In the genomic region with DNA sequence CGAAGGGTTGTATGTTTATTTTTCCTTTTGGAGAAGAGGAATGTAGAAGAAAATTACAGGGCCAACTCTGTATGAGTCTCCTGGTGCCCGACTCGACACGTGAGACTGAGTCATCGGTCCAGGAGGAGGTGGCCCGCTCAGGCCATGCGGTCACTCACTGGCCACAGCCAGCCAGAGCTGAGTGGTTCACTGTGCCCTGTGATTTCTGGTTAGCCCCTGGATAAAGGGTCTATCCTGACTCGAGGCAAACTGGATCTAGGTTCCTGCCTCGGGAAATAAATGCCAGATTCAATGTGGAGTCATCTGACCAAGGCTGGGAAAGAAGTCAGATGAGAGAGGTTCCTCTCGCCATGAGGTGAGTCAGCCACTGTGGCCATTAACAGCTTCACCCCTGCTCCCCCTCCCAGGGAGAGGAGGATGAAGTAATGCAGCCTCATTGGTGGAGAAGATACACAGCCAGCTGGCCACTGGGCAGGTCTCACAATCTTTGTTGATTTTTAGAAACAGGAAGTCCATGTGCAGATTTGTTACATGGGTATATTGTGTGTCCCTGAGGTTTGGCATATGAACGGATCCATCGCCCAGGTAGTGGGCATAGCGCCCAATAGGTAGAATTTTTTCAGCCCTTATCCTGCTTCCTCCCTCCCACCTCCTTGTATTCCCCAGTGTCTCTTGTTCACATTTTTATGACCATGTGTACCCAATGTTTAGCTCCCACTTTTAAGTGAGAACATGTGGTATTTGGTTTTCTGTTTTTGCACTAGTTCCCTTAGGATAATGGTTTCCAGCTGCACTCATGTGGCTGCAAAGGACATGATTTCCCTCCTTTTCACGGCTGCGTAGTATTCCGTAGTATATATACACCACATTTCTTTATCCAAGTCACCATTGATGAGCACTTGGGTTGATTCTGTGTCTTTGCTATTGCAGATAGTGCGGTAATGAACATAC, we compare ENCODE assay signal across 8 cellular contexts. TPM values are rescaled to one million over a fixed set of nuclear protein-coding genes. Genes with fewer than 3 reads are reported as not detected.
DNase-seq lines count a peak whose midpoint lies in the region; ATAC-seq and TF ChIP-seq lines count a peak whose summit lies in the region.

No MANE protein-coding gene starts in this region.

- H3K4me3 ChIP-seq in fibroblast of pulmonary artery (replicated peaks; ENCODE audit: low read depth, low read length) = no peak overlapping the region
- no peak overlapping the region for H3K4me3 ChIP-seq in psoas muscle

- WGBS in psoas muscle, 3 donors = 49 to 70% (median 50%) methylated on average over 17 of the region's 17 CpGs

- intact Hi-C loops in psoas muscle (cut with DNase I) = no loop called here

- no peaks in the 10 kb centered on the region for H3K27me3 ChIP-seq in psoas muscle (ENCODE audit: insufficient read depth in 3 of 3, low read length in 2 of 3)

- H3K9me3 ChIP-seq in psoas muscle = no peaks in the 10 kb centered on the region

- ATAC-seq in psoas muscle (peak; percentile 91 to 92 (median 92)), left lobe of liver (no peak), HG02610 (IDR thresholded peaks at IDR 0.05; ENCODE audit: unreplicated experiment) (no peak)

- peak overlapping the region; percentile 83 for H3K27ac ChIP-seq in psoas muscle

- DNase-seq in Daoy (ENCODE audit: low read depth) (peak; percentile 99), SIG-M5 (lab: John Stamatoyannopoulos, UW) (peak; percentile 29), fibroblast of pulmonary artery (ENCODE audit: low read depth) (peak; percentile 95), psoas muscle (peak; percentile 84 to 89), SK-N-DZ (ENCODE audit: low spot score) (no peak), left lobe of liver (ENCODE audit: low spot score) (no peak)
- no peak for DNase-seq in stimulated activated CD4-positive, alpha-beta T cell treated with anti-CD3 and anti-CD28 coated beads, Interleukin-2, amount 100 ng/mL, for 24 hours

- TF ChIP-seq CTCF in fibroblast of pulmonary artery (IDR thresholded peaks at IDR 0.05; ENCODE audit: low read length, missing control alignments) (no peak), psoas muscle (IDR thresholded peaks at IDR 0.05) (no peak)

- H3K36me3 ChIP-seq in psoas muscle (ENCODE audit: insufficient read depth in 1 of 2, low read depth in 1 of 2) = peaks cover 0 to 3% of the 10 kb centered on the region in 2 donors

- peaks cover 7% of the 10 kb centered on the region for H3K4me1 ChIP-seq in psoas muscle

RNA-seq across cellular contexts. Expression of a gene that starts 21.7 kb away (rescaled TPM):
- total RNA-seq in Daoy (2014; rRNA removed; shearing (Covaris generic)) = 11.4 and 21.3 TPM in 2 replicates
- total RNA-seq in psoas muscle (10 to 100 TPM; 24.2 to 40.5 (median 28.8) TPM), left lobe of liver (21.8 TPM)
- 10 to 100 TPM; 14.0 to 23.7 (median 20.6) TPM for polyA plus RNA-seq in psoas muscle
- polyA plus RNA-seq in SK-N-DZ (2014; cell fraction: cytosol; rRNA removed) = 29.6 and 34.0 TPM in 2 replicates
- polyA plus RNA-seq in SK-N-DZ (2014; cell fraction: nucleus; rRNA removed) = 62.2 and 84.2 TPM in 2 replicates

RNA-seq across cellular contexts. Expression of a gene that starts 40.7 kb away (rescaled TPM):
- 1.0 TPM in 1 of 2 replicates, not detected in the other for total RNA-seq in Daoy (2014; rRNA removed; shearing (Covaris generic))
- total RNA-seq in psoas muscle (under 1 TPM; 0.19 to 0.52 (median 0.43) TPM), left lobe of liver (0.33 TPM)
- polyA plus RNA-seq in psoas muscle = under 1 TPM in 1 of 3 donors, not detected in 2; 0.04 TPM
- not detected in 2 replicates for polyA plus RNA-seq in SK-N-DZ (2014; cell fraction: cytosol; rRNA removed)
- 0.36 TPM in 1 of 2 replicates, not detected in the other for polyA plus RNA-seq in SK-N-DZ (2014; cell fraction: nucleus; rRNA removed)

Comparison
In these comparisons a context has a peak if more than half of its experiments do, and no peak if none do; other contexts are left out.
1. DNase-seq: peak in Daoy (single experiment), SIG-M5 (single experiment), fibroblast of pulmonary artery (single experiment) and psoas muscle (2 of 2); none in SK-N-DZ (single experiment), left lobe of liver (single experiment) and stimulated activated CD4-positive, alpha-beta T cell treated with anti-CD3 and anti-CD28 coated beads, Interleukin-2, amount 100 ng/mL, for 24 hours (0 of 2).
2. ATAC-seq: peak in psoas muscle (4 of 4); none in left lobe of liver (single experiment) and HG02610 (single experiment).